ENCODE assay signal across 14 cellular contexts in the genomic region with DNA sequence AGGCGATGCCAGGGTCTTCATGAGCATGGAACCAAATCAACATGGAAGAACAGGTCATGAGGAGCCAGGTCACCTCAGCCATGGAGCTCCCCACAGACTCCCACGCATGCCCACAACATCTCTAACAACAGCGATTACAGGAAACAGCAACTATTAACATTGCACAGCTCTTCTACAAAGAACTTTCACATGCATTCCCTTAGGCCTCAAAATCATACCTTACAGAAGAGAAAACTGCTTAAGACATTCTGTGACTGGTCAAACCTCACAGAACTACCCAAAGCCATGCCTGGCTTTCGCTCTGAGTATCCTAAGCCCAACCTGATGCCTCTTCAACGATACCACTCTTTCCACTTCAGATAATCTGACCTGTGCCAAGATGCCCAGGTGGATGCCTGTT.
DNase-seq lines count a peak whose midpoint lies in the region; ATAC-seq, FAIRE-seq and TF ChIP-seq lines count a peak whose summit lies in the region.
"Had no signal": no experiment of that assay in that cellular context is flagged by ENCODE, and none has a peak within 500 bp of the region (broad histone marks: within the 10 kb centered on the region; RNA-seq: fewer than 3 reads in every experiment).

No MANE protein-coding gene starts in this region.

- DNase-seq in GM18507 (ENCODE audit: extremely low spot score, insufficient read length, low read depth) (no peak), NCI-H1436 (lab: John Stamatoyannopoulos, UW) (no peak), Kasumi-1 (lab: John Stamatoyannopoulos, UW) (no peak), omental fat pad (ENCODE audit: low spot score) (no peak)
- DNase-seq: central memory CD4-positive, alpha-beta T cell; DMS153; NCI-H1436 treated with DMSO at 0.1 percent for 48 hours had no signal

- peak overlapping the region; percentile 76 for H3K27ac Mint-ChIP-seq in activated naive CD8-positive, alpha-beta T cell

- ATAC-seq in GM19463 (IDR thresholded peaks at IDR 0.05; ENCODE audit: unreplicated experiment) (peak; percentile 56), HG03066 (IDR thresholded peaks at IDR 0.05; ENCODE audit: low read depth, unreplicated experiment) (peak; percentile 49), omental fat pad (ENCODE audit: low FRiP score) (no peak), GM19324 (IDR thresholded peaks at IDR 0.05; ENCODE audit: low FRiP score, unreplicated experiment) (no peak)
- ATAC-seq: HCT116, sciatic nerve had no signal

- H3K9me3 Mint-ChIP-seq in activated naive CD8-positive, alpha-beta T cell (ENCODE audit: low read depth), result peaks cover 4% of the 10 kb centered on the region

- peaks cover 70% of the 10 kb centered on the region for H3K4me1 Mint-ChIP-seq in activated naive CD8-positive, alpha-beta T cell (ENCODE audit: low read depth)

- H3K36me3 Mint-ChIP-seq in activated naive CD8-positive, alpha-beta T cell, result peaks cover 18% of the 10 kb centered on the region

- no peaks in the 10 kb centered on the region for H3K27me3 Mint-ChIP-seq in activated naive CD8-positive, alpha-beta T cell

- peak; percentile 83 for FAIRE-seq in GM18507 (lab: Jason Lieb, UNC)
- FAIRE-seq: frontal cortex had no signal

- no peak overlapping the region for H3K4me3 Mint-ChIP-seq in activated naive CD8-positive, alpha-beta T cell

- TF ChIP-seq CTCF in omental fat pad (IDR thresholded peaks at IDR 0.05), result no peak

Comparison
In these comparisons a context has a peak if more than half of its experiments do, and no peak if none do; other contexts are left out.
1. ATAC-seq: peak in GM19463 (single experiment) and HG03066 (single experiment); none in omental fat pad (single experiment) and GM19324 (single experiment).